25 cellular contexts compared by ENCODE assay signal in the genomic region with DNA sequence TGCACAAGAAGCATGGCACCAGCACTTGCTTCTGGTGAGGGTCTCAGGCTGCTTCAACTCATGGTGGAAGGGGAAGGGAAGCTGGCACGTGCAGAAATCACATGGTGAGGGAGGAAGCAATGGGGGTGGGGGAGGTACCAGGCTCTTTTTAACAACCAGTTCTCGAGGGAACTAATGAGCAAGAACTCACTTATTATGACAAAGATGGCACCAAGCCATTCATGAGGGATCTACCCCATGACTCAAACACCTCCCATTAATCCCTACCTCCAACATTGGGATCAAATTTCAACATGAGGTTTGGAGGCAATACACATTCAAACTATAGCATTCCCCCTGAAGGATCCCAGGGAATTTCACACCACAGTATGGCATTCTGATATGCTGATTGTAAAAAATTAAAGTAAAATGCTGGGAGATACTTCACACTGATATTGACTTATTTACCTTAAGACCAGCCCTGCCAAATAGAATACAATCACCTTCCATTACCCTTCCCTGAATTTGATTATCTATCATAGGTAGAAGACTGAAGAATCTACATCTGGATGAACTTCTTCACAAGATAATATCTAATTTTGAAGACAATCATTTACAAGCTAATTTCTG.
A peak's percentile ranks its signal among the peaks of the same experiment; 100 is the strongest.
DNase-seq lines count a peak whose midpoint lies in the region; ATAC-seq, FAIRE-seq and TF ChIP-seq lines count a peak whose summit lies in the region.
"Had no signal": no experiment of that assay in that cellular context is flagged by ENCODE, and none has a peak within 500 bp of the region (broad histone marks: within the 10 kb centered on the region; RNA-seq: fewer than 3 reads in every experiment).

No MANE protein-coding gene starts in this region.

- TF ChIP-seq CTCF in MCF 10A (IDR thresholded peaks at IDR 0.05; ENCODE audit: unreplicated experiment) (no peak), breast epithelium (IDR thresholded peaks at IDR 0.05) (no peak), astrocyte (IDR thresholded peaks at IDR 0.05; ENCODE audit: insufficient read depth, low read depth, low read length) (no peak), fibroblast of pulmonary artery (IDR thresholded peaks at IDR 0.05; ENCODE audit: low read length, missing control alignments) (no peak)

- BruUV-seq in MCF 10A (replicated peaks; lab: Mats Ljungman, UMichigan): no TSS peak

- ATAC-seq in HG03045 (IDR thresholded peaks at IDR 0.05; ENCODE audit: unreplicated experiment) (no peak), HG03354 (IDR thresholded peaks at IDR 0.05; ENCODE audit: poor library complexity, severe bottlenecking, unreplicated experiment) (no peak), sciatic nerve (no peak)
- ATAC-seq: A549; left lobe of liver; stimulated activated naive CD8-positive, alpha-beta T cell treated with anti-CD3 and anti-CD28 coated beads, Interleukin-15, amount 100 ng/mL, for 72 hours; upper lobe of right lung had no signal

- no peaks in the 10 kb centered on the region for H3K79me2 ChIP-seq in astrocyte (ENCODE audit: insufficient read depth, low read length)

- H3K4me2 ChIP-seq in astrocyte (ENCODE audit: low read length): no peak overlapping the region
- H3K4me2 ChIP-seq: A549 had no signal

- H3K4me3 Mint-ChIP-seq in MCF 10A (ENCODE audit: unreplicated experiment) (no peak overlapping the region), astrocyte (ENCODE audit: unreplicated experiment) (no peak overlapping the region)
- H3K4me3 Mint-ChIP-seq: activated naive CD4-positive, alpha-beta T cell treated with anti-CD3 and anti-CD28 coated beads, Interleukin-2, amount 10 ng/mL, durations not matched to agents 7 days and 5 days; CD4-positive, CD25-positive, alpha-beta regulatory T cell; stimulated activated naive CD8-positive, alpha-beta T cell treated with anti-CD3 and anti-CD28 coated beads, Interleukin-15, amount 100 ng/mL, for 72 hours had no signal

- H3K36me3 Mint-ChIP-seq in MCF 10A (ENCODE audit: insufficient read depth, unreplicated experiment) (no peaks in the 10 kb centered on the region), astrocyte (ENCODE audit: low read depth, unreplicated experiment) (peaks cover 1% of the 10 kb centered on the region)

- no peaks in the 10 kb centered on the region for H3K27me3 Mint-ChIP-seq in MCF 10A (ENCODE audit: insufficient read depth, unreplicated experiment)
- H3K27me3 Mint-ChIP-seq in astrocyte (ENCODE audit: low read depth, unreplicated experiment): no peaks in the 10 kb centered on the region

- POLR2A ChIA-PET in MCF 10A (lab: Yijun Ruan, JAX): interaction anchor here (1.0 kb wide), 1 partner anchor 512 kb away, joined by 3 read pairs; no protein-coding TSS in a partner anchor

- peaks cover 7% of the 10 kb centered on the region for H3K9me3 Mint-ChIP-seq in MCF 10A (ENCODE audit: unreplicated experiment)
- H3K9me3 Mint-ChIP-seq in astrocyte (ENCODE audit: unreplicated experiment): peaks cover 4% of the 10 kb centered on the region

- H3K9me3 ChIP-seq in breast epithelium (no peaks in the 10 kb centered on the region), astrocyte (ENCODE audit: insufficient read depth, low read depth, low read length) (no peaks in the 10 kb centered on the region)
- H3K9me3 ChIP-seq: esophagus squamous epithelium, neutrophil, upper lobe of right lung had no signal

- H3K36me3 ChIP-seq in breast epithelium (no peaks in the 10 kb centered on the region), astrocyte (ENCODE audit: insufficient read depth, low read length) (no peaks in the 10 kb centered on the region)
- H3K36me3 ChIP-seq: brain microvascular endothelial cell, esophagus squamous epithelium, neutrophil, upper lobe of right lung had no signal

- H3K27ac Mint-ChIP-seq in MCF 10A (ENCODE audit: low read depth, unreplicated experiment): no peak overlapping the region
- no peak overlapping the region for H3K27ac Mint-ChIP-seq in astrocyte (ENCODE audit: unreplicated experiment)
- H3K27ac Mint-ChIP-seq: activated naive CD4-positive, alpha-beta T cell treated with anti-CD3 and anti-CD28 coated beads, Interleukin-2, amount 10 ng/mL, durations not matched to agents 7 days and 5 days; CD4-positive, CD25-positive, alpha-beta regulatory T cell; stimulated activated naive CD8-positive, alpha-beta T cell treated with anti-CD3 and anti-CD28 coated beads, Interleukin-15, amount 100 ng/mL, for 72 hours had no signal

- H2AFZ ChIP-seq in astrocyte (ENCODE audit: low read depth, low read length): no peak overlapping the region

- H3K4me1 ChIP-seq in breast epithelium: no peaks in the 10 kb centered on the region
- H3K4me1 ChIP-seq in astrocyte (ENCODE audit: insufficient read depth, low read length): no peaks in the 10 kb centered on the region
- H3K4me1 ChIP-seq: esophagus squamous epithelium, upper lobe of right lung had no signal

- H3K4me1 Mint-ChIP-seq in MCF 10A (ENCODE audit: insufficient read depth, unreplicated experiment) (peaks cover 35% of the 10 kb centered on the region), astrocyte (ENCODE audit: low read depth, unreplicated experiment) (no peaks in the 10 kb centered on the region)
- H3K4me1 Mint-ChIP-seq: stimulated activated naive CD8-positive, alpha-beta T cell treated with anti-CD3 and anti-CD28 coated beads, Interleukin-15, amount 100 ng/mL, for 72 hours had no signal

- H3K9ac ChIP-seq in astrocyte (ENCODE audit: low read length): no peak overlapping the region

- H3K27me3 ChIP-seq in breast epithelium: no peaks in the 10 kb centered on the region
- no peaks in the 10 kb centered on the region for H3K27me3 ChIP-seq in astrocyte (ENCODE audit: insufficient read depth, low read length)
- H3K27me3 ChIP-seq: brain microvascular endothelial cell, esophagus squamous epithelium, neutrophil, upper lobe of right lung had no signal

- H3K4me3 ChIP-seq in breast epithelium: no peak overlapping the region
- no peak overlapping the region for H3K4me3 ChIP-seq in astrocyte (ENCODE audit: insufficient read depth, low read depth, low read length)
- H3K4me3 ChIP-seq in fibroblast of pulmonary artery (replicated peaks; ENCODE audit: low read depth, low read length): no peak overlapping the region
- H3K4me3 ChIP-seq: A549, esophagus squamous epithelium, upper lobe of right lung had no signal

- no peak for TF ChIP-seq POLR2A in breast epithelium (IDR thresholded peaks at IDR 0.05)

- CTCF ChIA-PET in MCF 10A (lab: Yijun Ruan, JAX): interaction anchor here (1.4 kb wide), 1 partner anchor 13 kb away, joined by 3 read pairs; no protein-coding TSS in a partner anchor

- FAIRE-seq in astrocyte (lab: Jason Lieb, UNC): no peak
- FAIRE-seq: A549, RCC 7860 had no signal

- DNase-seq in MCF 10A (ENCODE audit: unreplicated experiment): peak; percentile 78
- no peak for DNase-seq in breast epithelium (ENCODE audit: low spot score in 2 of 2)
- peak; percentile 60 for DNase-seq in astrocyte (ENCODE audit: low read depth)
- peak; percentile 20 for DNase-seq in fibroblast of pulmonary artery (ENCODE audit: low read depth)
- DNase-seq in activated effector memory CD4-positive, alpha-beta T cell treated with Interleukin-2 at 50 U/mL for 16 hours: no peak
- DNase-seq in sciatic nerve (ENCODE audit: low spot score): no peak
- DNase-seq: activated CD4-positive, alpha-beta T cell treated with anti-CD3 and anti-CD28 coated beads, Interleukin-2, amount 50 U/mL, for 1 hour; activated naive CD4-positive, alpha-beta T cell treated with anti-CD3 and anti-CD28 coated beads, Interleukin-2, amount 10 ng/mL, durations not matched to agents 7 days and 5 days; activated T-cell treated with anti-CD3 and anti-CD28 coated beads for 4 hours; brain microvascular endothelial cell; CD4-positive, CD25-positive, alpha-beta regulatory T cell; DMS79 treated with DMSO at 0.1 percent for 48 hours; esophagus squamous epithelium; NCI-H187; NCI-H526; retina; stimulated activated naive CD8-positive, alpha-beta T cell treated with anti-CD3 and anti-CD28 coated beads, Interleukin-15, amount 100 ng/mL, for 72 hours; SW 1271; upper lobe of right lung had no signal

- intact Hi-C loops in MCF 10A (cut with micrococcal nuclease): no loop called here
- intact Hi-C loops in breast epithelium (cut with DNase I; ENCODE audit: low total_unique reads): no loop called here
- intact Hi-C loops in sciatic nerve (cut with DNase I): no loop called here

- H3K27ac ChIP-seq in breast epithelium: no peak overlapping the region
- H3K27ac ChIP-seq in astrocyte (ENCODE audit: low read depth, low read length): no peak overlapping the region
- H3K27ac ChIP-seq: A549, brain microvascular endothelial cell, esophagus squamous epithelium, neutrophil, upper lobe of right lung had no signal

- no peaks in the 10 kb centered on the region for H4K20me1 ChIP-seq in astrocyte (ENCODE audit: insufficient read depth, low read length)

Comparison
In these comparisons a context has a peak if more than half of its experiments do, and no peak if none do; other contexts are left out.
1. DNase-seq: peak in MCF 10A (single experiment), astrocyte (single experiment) and fibroblast of pulmonary artery (single experiment); none in breast epithelium (0 of 2), activated effector memory CD4-positive, alpha-beta T cell treated with Interleukin-2 at 50 U/mL for 16 hours (single experiment) and sciatic nerve (single experiment).